ENCODE assay signal across 10 cellular contexts in genomic region chr12:123847876-123848275, GRCh38.
"Had no signal": no experiment of that assay in that cellular context is flagged by ENCODE, and none has a peak within 500 bp of the region (broad histone marks: within the 10 kb centered on the region; RNA-seq: fewer than 3 reads in every experiment).

No MANE protein-coding gene starts in this region.

- H3K4me3 Mint-ChIP-seq: HFFc6, IgD-negative memory B cell had no signal

- H3K27me3 Mint-ChIP-seq: IgD-negative memory B cell had no signal

- H3K9ac ChIP-seq: GM23248 had no signal

- H3K36me3 Mint-ChIP-seq: IgD-negative memory B cell had no signal

- DNase-seq: GM23248, GOT3, H7, HFFc6, KG1 had no signal

- H3K27ac Mint-ChIP-seq: HFFc6, IgD-negative memory B cell had no signal

- H3K4me1 Mint-ChIP-seq: IgD-negative memory B cell had no signal

- FAIRE-seq: HepG2 had no signal

- H3K36me3 ChIP-seq: HAP-1 had no signal

- H3K4me3 ChIP-seq: GM23248, HAP-1 had no signal

- ATAC-seq: HCT116, HepG2 had no signal

- H3K9me3 Mint-ChIP-seq: HFFc6, IgD-negative memory B cell had no signal

- H2AFZ ChIP-seq: GM23248 had no signal

- H3K27ac ChIP-seq: GM23248, HL-60 had no signal
